In the genomic region with DNA sequence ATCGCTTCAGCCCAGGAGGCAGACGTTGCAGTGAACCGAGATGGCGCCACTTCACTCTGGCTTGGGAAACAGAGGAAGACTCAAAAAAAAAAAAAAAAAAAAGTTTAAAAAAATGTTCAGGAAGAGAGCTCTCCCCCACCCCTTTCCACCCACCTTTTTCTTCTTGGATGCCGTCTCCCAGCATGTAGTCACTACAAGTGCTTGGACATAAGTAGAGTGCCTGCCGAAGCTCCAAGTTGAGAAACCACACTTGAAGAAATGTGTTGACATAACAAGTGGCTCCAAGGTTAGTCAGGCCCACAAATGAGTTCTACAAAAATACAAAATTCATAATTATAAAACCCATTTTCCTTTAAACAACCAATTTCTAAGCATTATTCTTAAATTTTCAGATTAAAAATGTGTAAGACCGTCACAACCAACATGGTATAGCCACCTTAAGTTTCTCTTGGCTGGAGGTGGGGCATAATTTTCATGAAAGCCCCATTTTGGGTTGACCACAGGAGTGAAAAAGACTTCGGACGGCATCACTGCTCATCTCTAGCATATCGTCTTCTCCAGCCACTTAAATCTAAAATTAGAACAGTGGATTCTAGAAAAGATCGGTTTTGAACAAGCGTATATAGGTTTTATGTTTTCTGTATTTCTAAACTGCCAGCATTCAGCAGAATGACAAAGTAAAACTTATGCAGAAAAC, we compare ENCODE assay signal across 25 cellular contexts. TPM values are rescaled to one million over a fixed set of nuclear protein-coding genes. Genes with fewer than 3 reads are reported as not detected.
"Had no signal": no experiment of that assay in that cellular context is flagged by ENCODE, and none has a peak within 500 bp of the region (broad histone marks: within the 10 kb centered on the region; RNA-seq: fewer than 3 reads in every experiment).

No MANE protein-coding gene starts in this region.

- H3K27ac Mint-ChIP-seq: activated CD4-positive, alpha-beta memory T cell treated with anti-CD3 and anti-CD28 coated beads for 36 hours; activated CD4-positive, alpha-beta T cell treated with anti-CD3 and anti-CD28 coated beads, Interleukin-2, amount 10 ng/mL, durations not matched to agents 7 days and 5 days; activated naive CD4-positive, alpha-beta T cell treated with anti-CD3 and anti-CD28 coated beads, Interleukin-2, amount 50 U/mL, for 72 hours; activated naive CD8-positive, alpha-beta T cell treated with anti-CD3 and anti-CD28 coated beads, Interleukin-2, amount 50 U/mL, for 24 hours had no signal

- H3K4me3 ChIP-seq: cardiac muscle cell, SJCRH30 had no signal

- H3K9me3 ChIP-seq: SJCRH30, SK-N-SH had no signal

- ATAC-seq: activated naive CD4-positive, alpha-beta T cell treated with anti-CD3 and anti-CD28 coated beads, Interleukin-2, amount 50 U/mL, for 72 hours; activated naive CD8-positive, alpha-beta T cell treated with anti-CD3 and anti-CD28 coated beads, Interleukin-2, amount 50 U/mL, for 24 hours; activated T-cell treated with anti-CD3 and anti-CD28 coated beads, Interleukin-2, amount 50 U/mL, for 4 hours; Right ventricle myocardium inferior had no signal

- H3K4me1 ChIP-seq: SJCRH30 had no signal

- DNase-seq: activated CD4-positive, alpha-beta memory T cell treated with anti-CD3 and anti-CD28 coated beads for 36 hours; activated CD4-positive, alpha-beta T cell treated with anti-CD3 and anti-CD28 coated beads, Interleukin-2, amount 10 ng/mL, durations not matched to agents 7 days and 5 days; activated CD4-positive, CD25-positive, alpha-beta regulatory T cell; activated CD8-positive, alpha-beta memory T cell treated with anti-CD3 and anti-CD28 coated beads for 24 hours; activated effector memory CD4-positive, alpha-beta T cell treated with anti-CD3 and anti-CD28 coated beads, Interleukin-2, amount 50 U/mL, for 16 hours; activated naive CD4-positive, alpha-beta T cell treated with Interleukin-2 at 50 U/mL for 16 hours; activated naive CD8-positive, alpha-beta T cell treated with anti-CD3 and anti-CD28 coated beads, Interleukin-2, amount 50 U/mL, for 24 hours; activated T-cell treated with anti-CD3 and anti-CD28 coated beads, Interleukin-2, amount 50 U/mL, for 4 hours; brain microvascular endothelial cell; Karpas-422; MM.1S; NCI-H1048; NCI-H1930; NCI-H345; NCI-H510A treated with DMSO at 0.1 percent for 48 hours; NCI-H69; RPMI8226; SJCRH30; SK-N-SH; T-helper 1 cell had no signal

- H3K9me3 Mint-ChIP-seq: activated CD4-positive, alpha-beta memory T cell treated with anti-CD3 and anti-CD28 coated beads for 36 hours; activated CD4-positive, alpha-beta T cell treated with anti-CD3 and anti-CD28 coated beads, Interleukin-2, amount 10 ng/mL, durations not matched to agents 7 days and 5 days; activated naive CD4-positive, alpha-beta T cell treated with anti-CD3 and anti-CD28 coated beads, Interleukin-2, amount 50 U/mL, for 72 hours; activated naive CD8-positive, alpha-beta T cell treated with anti-CD3 and anti-CD28 coated beads, Interleukin-2, amount 50 U/mL, for 24 hours; activated T-cell treated with anti-CD3 and anti-CD28 coated beads, Interleukin-2, amount 50 U/mL, for 4 hours had no signal

- H3K4me2 ChIP-seq: SK-N-SH had no signal

- H3K4me3 Mint-ChIP-seq: activated CD4-positive, alpha-beta memory T cell treated with anti-CD3 and anti-CD28 coated beads for 36 hours; activated CD4-positive, alpha-beta T cell treated with anti-CD3 and anti-CD28 coated beads, Interleukin-2, amount 10 ng/mL, durations not matched to agents 7 days and 5 days; activated naive CD8-positive, alpha-beta T cell treated with anti-CD3 and anti-CD28 coated beads, Interleukin-2, amount 50 U/mL, for 24 hours; activated T-cell treated with anti-CD3 and anti-CD28 coated beads, Interleukin-2, amount 50 U/mL, for 4 hours had no signal

- H3K27me3 ChIP-seq: brain microvascular endothelial cell, cardiac muscle cell, SJCRH30 had no signal

- H3K9ac ChIP-seq: SK-N-SH had no signal

- H3K27ac ChIP-seq: brain microvascular endothelial cell, cardiac muscle cell, SJCRH30, VCaP had no signal

- FAIRE-seq: colon had no signal

- H3K27me3 Mint-ChIP-seq: activated CD4-positive, alpha-beta memory T cell treated with anti-CD3 and anti-CD28 coated beads for 36 hours; activated CD4-positive, alpha-beta T cell treated with anti-CD3 and anti-CD28 coated beads, Interleukin-2, amount 10 ng/mL, durations not matched to agents 7 days and 5 days; activated naive CD8-positive, alpha-beta T cell treated with anti-CD3 and anti-CD28 coated beads, Interleukin-2, amount 50 U/mL, for 24 hours had no signal

RNA-seq across cellular contexts. Expression of a gene that starts 55.5 kb away (rescaled TPM):
- total RNA-seq: activated CD4-positive, alpha-beta memory T cell treated with anti-CD3 and anti-CD28 coated beads for 36 hours; activated CD4-positive, alpha-beta T cell treated with anti-CD3 and anti-CD28 coated beads, Interleukin-2, amount 10 ng/mL, durations not matched to agents 7 days and 5 days; Right ventricle myocardium inferior had no signal
